8 cellular contexts compared by ENCODE assay signal in the genomic region with DNA sequence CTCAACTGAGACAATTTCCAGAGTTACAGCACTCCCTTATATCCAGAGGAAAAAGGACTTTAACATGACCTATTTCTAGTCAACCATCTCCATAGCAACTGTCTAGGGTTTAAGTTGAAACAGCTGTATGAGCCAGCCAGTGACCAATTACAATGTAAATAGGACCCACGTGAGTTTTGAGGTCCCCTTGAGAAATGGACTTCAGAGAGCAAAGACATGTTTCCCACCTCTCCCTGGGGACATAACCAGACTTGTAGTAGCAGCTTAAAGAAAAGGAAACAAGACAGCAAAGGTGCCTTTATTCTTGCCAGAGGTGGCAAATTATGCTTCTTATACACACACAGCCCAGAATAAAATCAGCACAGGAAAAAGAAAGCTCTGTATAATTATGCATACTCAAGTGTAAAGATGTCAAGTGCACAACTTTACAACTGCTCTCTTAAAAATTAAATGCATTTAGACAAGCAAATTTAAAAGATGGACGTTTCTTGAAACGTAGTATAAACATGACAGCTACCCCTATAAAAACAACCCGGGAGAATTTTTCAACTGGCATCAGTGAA. TPM values are rescaled to one million over a fixed set of nuclear protein-coding genes. Genes with fewer than 3 reads are reported as not detected.
DNase-seq lines count a peak whose midpoint lies in the region; ATAC-seq and TF ChIP-seq lines count a peak whose summit lies in the region.

No MANE protein-coding gene starts in this region.

- no peak overlapping the region for H3K14ac ChIP-seq in neuronal stem cell (ENCODE audit: low read length)

- H4K91ac ChIP-seq in neuronal stem cell (ENCODE audit: low read depth, low read length, poor library complexity): no peak overlapping the region

- H3K27me3 ChIP-seq in left ventricle myocardium inferior (ENCODE audit: low read depth) (no peaks in the 10 kb centered on the region), lower lobe of right lung (ENCODE audit: low read depth) (no peaks in the 10 kb centered on the region), neuronal stem cell (ENCODE audit: control insufficient read depth in 3 of 3, insufficient read depth in 3 of 3, low read depth in 1 of 3, low read length in 3 of 3) (no peaks in the 10 kb centered on the region)

- H3K79me1 ChIP-seq in neuronal stem cell (ENCODE audit: low read depth, low read length): no peaks in the 10 kb centered on the region

- ATAC-seq in Right ventricle myocardium inferior (no peak), HG02938 (IDR thresholded peaks at IDR 0.05; ENCODE audit: unreplicated experiment) (peak; percentile 90), lower lobe of right lung (peak; percentile 58 to 77)

- no peak overlapping the region for H2AFZ ChIP-seq in neuronal stem cell (ENCODE audit: low read length)

- TF ChIP-seq CTCF in left ventricle myocardium inferior (IDR thresholded peaks at IDR 0.05; ENCODE audit: borderline replicate concordance) (no peak), lower lobe of right lung (IDR thresholded peaks at IDR 0.05) (no peak)

- H3K27ac ChIP-seq in left ventricle myocardium inferior (replicated peaks) (peak overlapping the region; percentile 41), SK-N-MC (no peak overlapping the region), lower lobe of right lung (no peak overlapping the region), neuronal stem cell (replicated peaks; ENCODE audit: low read length) (no peak overlapping the region)

- H3K36me3 ChIP-seq in left ventricle myocardium inferior (peaks cover 8% of the 10 kb centered on the region), SK-N-MC (ENCODE audit: insufficient read depth, low read length) (no peaks in the 10 kb centered on the region), lower lobe of right lung (no peaks in the 10 kb centered on the region), neuronal stem cell (replicated peaks in 1 of 2; ENCODE audit: control insufficient read depth in 2 of 2, insufficient read depth in 2 of 2, low read length in 2 of 2) (no peaks in the 10 kb centered on the region)

- H3K4me3 ChIP-seq in left ventricle myocardium inferior: no peak overlapping the region
- 0 out of 2 replicates have a peak overlapping the region, but pooled peaks have one; percentile 9 for H3K4me3 ChIP-seq in SK-N-MC
- no peak overlapping the region for H3K4me3 ChIP-seq in lower lobe of right lung
- no peak overlapping the region for H3K4me3 ChIP-seq in neuronal stem cell (ENCODE audit: low read length in 2 of 2)

- H3K4me1 ChIP-seq in left ventricle myocardium inferior (peaks cover 13% of the 10 kb centered on the region), lower lobe of right lung (peaks cover 13% of the 10 kb centered on the region), neuronal stem cell (ENCODE audit: control insufficient read depth in 2 of 2, insufficient read depth in 1 of 2, low read depth in 1 of 2, low read length in 2 of 2) (peaks cover 0 to 14% of the 10 kb centered on the region in 2 donors)

- no peak overlapping the region for H3K4me2 ChIP-seq in neuronal stem cell (ENCODE audit: insufficient read depth, low read length, poor library complexity, severe bottlenecking)

- H4K8ac ChIP-seq in neuronal stem cell (ENCODE audit: low read depth, low read length): no peak overlapping the region

- H2BK15ac ChIP-seq in neuronal stem cell (ENCODE audit: low read length): no peak overlapping the region

- H3K9me3 ChIP-seq in left ventricle myocardium inferior (replicated peaks): peaks cover 9% of the 10 kb centered on the region
- H3K9me3 ChIP-seq in SK-N-MC (ENCODE audit: low read depth, low read length): no peaks in the 10 kb centered on the region
- no peaks in the 10 kb centered on the region for H3K9me3 ChIP-seq in lower lobe of right lung
- no peaks in the 10 kb centered on the region for H3K9me3 ChIP-seq in neuronal stem cell (replicated peaks in 1 of 2; ENCODE audit: control insufficient read depth in 2 of 2, insufficient read depth in 1 of 2, low read depth in 1 of 2, low read length in 2 of 2)

- no CpG with 5 or more reads among the region's 4 CpGs for WGBS in neuronal stem cell (ENCODE audit: extremely low coverage in 2 of 2, insufficient read length in 2 of 2, insufficient replicate concordance in 1 of 2), 2 donors

- no peak overlapping the region for H2BK5ac ChIP-seq in neuronal stem cell (ENCODE audit: low read length)

- no peak overlapping the region for H2BK12ac ChIP-seq in neuronal stem cell (ENCODE audit: low read length)

- no peak overlapping the region for H2AK5ac ChIP-seq in neuronal stem cell (ENCODE audit: low read depth, low read length)

- no peak overlapping the region for H3K23ac ChIP-seq in neuronal stem cell (ENCODE audit: low read depth, low read length, poor library complexity)

- no peak overlapping the region for H3K18ac ChIP-seq in neuronal stem cell (ENCODE audit: low read length)

- H3K4ac ChIP-seq in neuronal stem cell (ENCODE audit: low read length): no peak overlapping the region

- no peak overlapping the region for H2BK120ac ChIP-seq in neuronal stem cell (ENCODE audit: low read depth, low read length)

- no peak overlapping the region for H3K9ac ChIP-seq in SK-N-MC (ENCODE audit: insufficient read length)
- H3K9ac ChIP-seq in neuronal stem cell (ENCODE audit: low read depth, low read length, poor library complexity): no peak overlapping the region

- intact Hi-C loops in left ventricle myocardium inferior (cut with micrococcal nuclease): no loop called here
- intact Hi-C loops in Right ventricle myocardium inferior (cut with DNase I): no loop called here
- intact Hi-C loops in lower lobe of right lung (cut with DNase I): no loop called here

- DNase-seq in left ventricle myocardium inferior (no peak), Right ventricle myocardium inferior (ENCODE audit: missing footprints) (no peak), SK-N-MC (ENCODE audit: low read depth, low spot score) (peak; percentile 6), lower lobe of right lung (no peak), iPS-NIHi7 (ENCODE audit: extremely low spot score) (no peak), neuronal stem cell (ENCODE audit: low spot score) (no peak), NCI-H2107 treated with DMSO at 0.1 percent for 48 hours (lab: John Stamatoyannopoulos, UW; ENCODE audit: unreplicated experiment) (no peak)

RNA-seq across cellular contexts. Expression of gene SUMF1, which starts 40.2 kb away (rescaled TPM):
- 8.6 TPM for total RNA-seq in left ventricle myocardium inferior
- total RNA-seq in Right ventricle myocardium inferior: 8.4 TPM
- 35.4 TPM for total RNA-seq in lower lobe of right lung
- 5.0 TPM for polyA plus RNA-seq in neuronal stem cell (2013, experiment 1 of 2)
- polyA plus RNA-seq in neuronal stem cell (2013, experiment 2 of 2): 5.3 TPM
